In genomic region chr10:17229967-17230682, GRCh38 we compare ENCODE assay signal across 1 cellular context.
TF ChIP-seq lines count a peak whose summit lies in the region.

No MANE protein-coding gene starts in this region.

TF ChIP-seq in A549, 52 proteins besides CTCF, POLR2A, EP300 and RAD21 (continued from another document):
- no peak for TF ChIP-seq USF2 (IDR thresholded peaks at IDR 0.05)
- TF ChIP-seq RCOR1 (IDR thresholded peaks at IDR 0.05; ENCODE audit: low read depth, low read length): no peak
- TF ChIP-seq CBX8 (IDR thresholded peaks at IDR 0.05): no peak
- TF ChIP-seq CHD2 (IDR thresholded peaks at IDR 0.05; ENCODE audit: low read length, partially characterized antibody): peak; percentile 22
- no peak for TF ChIP-seq E2F6 (IDR thresholded peaks at IDR 0.05; ENCODE audit: borderline replicate concordance, low read depth)
- no peak for TF ChIP-seq EHF (CRISPR knock-in tag; IDR thresholded peaks at IDR 0.05)
- TF ChIP-seq KDM1A (IDR thresholded peaks at IDR 0.05; ENCODE audit: low read depth): no peak
- TF ChIP-seq ZSCAN20 (CRISPR knock-in tag; IDR thresholded peaks at IDR 0.05): no peak
- no peak for TF ChIP-seq PHF8 (IDR thresholded peaks at IDR 0.05; ENCODE audit: borderline replicate concordance, low read depth)
- no peak; the same call in 1 of the 2 replicates for TF ChIP-seq GATA3 (IDR thresholded peaks at IDR 0.05; ENCODE audit: borderline replicate concordance)
- no peak; the same call in 1 of the 2 replicates for TF ChIP-seq HMGXB4 (CRISPR knock-in tag; IDR thresholded peaks at IDR 0.05; ENCODE audit: borderline replicate concordance)
- 0 out of 2 replicates have a peak, but pooled peaks have one; percentile 22 for TF ChIP-seq PBX3 (IDR thresholded peaks at IDR 0.05)
- TF ChIP-seq HEYL (CRISPR knock-in tag; IDR thresholded peaks at IDR 0.05): no peak
- TF ChIP-seq BCL3 (IDR thresholded peaks at IDR 0.05): 0 out of 3 replicates have a peak, but pooled peaks have one; percentile 20
- TF ChIP-seq HES2 (IDR thresholded peaks at IDR 0.05): no peak
- peak; percentile 26; the same call in 1 of the 2 replicates for TF ChIP-seq RNF2 (IDR thresholded peaks at IDR 0.05; ENCODE audit: borderline replicate concordance, low read depth)
- TF ChIP-seq FOSB (CRISPR knock-in tag; IDR thresholded peaks at IDR 0.05): peak; percentile 74; the same call in 1 of the 2 replicates
- no peak for TF ChIP-seq JUNB (IDR thresholded peaks at IDR 0.05)
- TF ChIP-seq NR3C1 (IDR thresholded peaks at IDR 0.05): no peak
- no peak for TF ChIP-seq TP53 (CRISPR knock-in tag; IDR thresholded peaks at IDR 0.05)
- TF ChIP-seq HDAC2 (IDR thresholded peaks at IDR 0.05): no peak
- TF ChIP-seq CEBPB (IDR thresholded peaks at IDR 0.05): no peak
- TF ChIP-seq RARB (CRISPR knock-in tag; IDR thresholded peaks at IDR 0.05): 0 out of 2 replicates have a peak, but pooled peaks have one; percentile 24
- TF ChIP-seq HOXB5 (CRISPR knock-in tag; IDR thresholded peaks at IDR 0.05): no peak
- no peak for TF ChIP-seq NPAS2 (CRISPR knock-in tag; IDR thresholded peaks at IDR 0.05; ENCODE audit: borderline replicate concordance)
- no peak for TF ChIP-seq HOXA7 (CRISPR knock-in tag; IDR thresholded peaks at IDR 0.05)
- TF ChIP-seq ATOH8 (CRISPR knock-in tag; IDR thresholded peaks at IDR 0.05; ENCODE audit: low read depth): no peak
- peak in 1 of 2 experiments; percentile 54; a peak in 4 of 5 replicates for TF ChIP-seq JUN (IDR thresholded peaks at IDR 0.05)
